8 cellular contexts compared by ENCODE assay signal in the genomic region with DNA sequence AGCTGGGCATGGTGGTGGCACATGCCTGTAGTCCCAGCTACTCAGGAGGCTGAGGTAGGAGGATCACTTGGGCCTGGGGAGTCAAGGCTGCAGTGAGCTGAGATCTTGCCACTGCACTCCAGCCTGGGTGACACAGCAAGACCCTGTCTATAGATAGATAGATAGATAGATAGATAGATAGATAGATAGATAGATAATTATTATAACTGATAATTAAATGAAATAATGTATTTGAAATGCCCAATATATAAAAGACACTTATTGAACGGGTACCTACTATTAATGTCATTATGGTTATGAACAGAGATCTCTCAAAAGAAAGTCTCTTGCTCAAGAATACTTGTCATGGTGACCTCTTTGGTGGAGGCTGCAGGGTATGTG.
DNase-seq lines count a peak whose midpoint lies in the region; ATAC-seq, FAIRE-seq and TF ChIP-seq lines count a peak whose summit lies in the region.
"Not testable (repeated sequence)": the region's sequence is repeated elsewhere in the genome, so short reads cannot be mapped to it uniquely, and the experiment has no call there.

No MANE protein-coding gene starts in this region.

- ATAC-seq in right lobe of liver; thoracic aorta (ENCODE audit: insufficient number of reproducible peaks, low FRiP score, low read depth): not testable (repeated sequence)

- H3K36me3 ChIP-seq in ascending aorta; endothelial cell of umbilical vein (ENCODE audit: control insufficient read depth in 2 of 2, extremely low read depth in 1 of 2, insufficient read depth in 2 of 2, low read length in 2 of 2); right lobe of liver; neutrophil; thoracic aorta: not testable (repeated sequence)

- H3K4me2 ChIP-seq in endothelial cell of umbilical vein (ENCODE audit: insufficient read depth, low read length) = peak overlapping the region; percentile 90

- H3K9me3 ChIP-seq in ascending aorta; endothelial cell of umbilical vein (replicated peaks; ENCODE audit: control insufficient read depth, insufficient read depth, low read length); right lobe of liver; neutrophil; thoracic aorta: not testable (repeated sequence)

- FAIRE-seq in endothelial cell of umbilical vein (lab: Jason Lieb, UNC) = not testable (repeated sequence)

- intact Hi-C loops in CD14-positive monocyte (cut with micrococcal nuclease) (loop anchor here (10.0 kb wide), 2 partner anchors 68 to 78 kb away; no protein-coding TSS in a partner anchor), ascending aorta (cut with DNase I) (loop anchor here (5.0 kb wide), 1 partner anchor 194 kb away; no protein-coding TSS in a partner anchor), endothelial cell of umbilical vein (cut with micrococcal nuclease) (loop anchor here (1.0 kb wide), 1 partner anchor 40 kb away; no protein-coding TSS in a partner anchor)
- intact Hi-C loops in right lobe of liver (cut with DNase I) = not testable (repeated sequence)

- H3K9me3 Mint-ChIP-seq in CD14-positive monocyte; IgD-negative memory B cell; activated CD4-positive, alpha-beta T cell treated with anti-CD3 and anti-CD28 coated beads, Interleukin-2, amount 10 ng/mL, durations not matched to agents 7 days and 5 days: not testable (repeated sequence)

- H2AFZ ChIP-seq in endothelial cell of umbilical vein (ENCODE audit: low read depth, low read length) = peak overlapping the region; percentile 99

- not testable (repeated sequence) for H3K36me3 Mint-ChIP-seq in CD14-positive monocyte; IgD-negative memory B cell; activated CD4-positive, alpha-beta T cell treated with anti-CD3 and anti-CD28 coated beads, Interleukin-2, amount 10 ng/mL, durations not matched to agents 7 days and 5 days (ENCODE audit: low read depth)

- H3K27ac ChIP-seq in ascending aorta; endothelial cell of umbilical vein (ENCODE audit: insufficient read depth, low read depth, low read length): not testable (repeated sequence)
- H3K27ac ChIP-seq in right lobe of liver (peak overlapping the region; percentile 68 to 95 (median 79)), neutrophil (peak overlapping the region; percentile 98), thoracic aorta (peak overlapping the region in 1 of 2 donors; percentile 50)

- dilution Hi-C loops in endothelial cell of umbilical vein (cut with MboI; ENCODE audit: extremely low pct_ligation_motif_present, low sequenced_read_pairs) = not testable (repeated sequence)

- not testable (repeated sequence) for H3K27me3 Mint-ChIP-seq in CD14-positive monocyte (ENCODE audit: low read depth in 3 of 3); IgD-negative memory B cell; activated CD4-positive, alpha-beta T cell treated with anti-CD3 and anti-CD28 coated beads, Interleukin-2, amount 10 ng/mL, durations not matched to agents 7 days and 5 days

- H3K4me3 ChIP-seq in ascending aorta (peak overlapping the region; percentile 53 to 75), neutrophil (ENCODE audit: low read depth in 1 of 2, low read length in 1 of 2) (peak overlapping the region; percentile 55 to 59), thoracic aorta (peak overlapping the region; percentile 75)
- H3K4me3 ChIP-seq in endothelial cell of umbilical vein (replicated peaks in 1 of 3; ENCODE audit: insufficient read depth in 1 of 3, low read depth in 1 of 3, low read length in 3 of 3); right lobe of liver: not testable (repeated sequence)

- POLR2A ChIA-PET in activated CD4-positive, alpha-beta T cell treated with anti-CD3 and anti-CD28 coated beads, Interleukin-2, amount 10 ng/mL, durations not matched to agents 7 days and 5 days (lab: Charles Lee); endothelial cell of umbilical vein (lab: Charles Lee): not testable (repeated sequence)

- peak overlapping the region in 4 of 7 donors; percentile 66 to 98 (median 95) for H3K27ac Mint-ChIP-seq in CD14-positive monocyte
- not testable (repeated sequence) for H3K27ac Mint-ChIP-seq in IgD-negative memory B cell
- H3K27ac Mint-ChIP-seq in activated CD4-positive, alpha-beta T cell treated with anti-CD3 and anti-CD28 coated beads, Interleukin-2, amount 10 ng/mL, durations not matched to agents 7 days and 5 days = peak overlapping the region; percentile 83

- H3K27me3 ChIP-seq in ascending aorta; endothelial cell of umbilical vein (ENCODE audit: control insufficient read depth in 2 of 2, insufficient read depth in 2 of 2, low read length in 2 of 2); right lobe of liver; neutrophil; thoracic aorta (replicated peaks; ENCODE audit: insufficient read depth): not testable (repeated sequence)

- H3K4me1 Mint-ChIP-seq in CD14-positive monocyte (peaks cover 69% of the 10 kb centered on the region), IgD-negative memory B cell (peaks cover 27 to 53% (median 49%) of the 10 kb centered on the region in 3 donors)
- H3K4me1 Mint-ChIP-seq in activated CD4-positive, alpha-beta T cell treated with anti-CD3 and anti-CD28 coated beads, Interleukin-2, amount 10 ng/mL, durations not matched to agents 7 days and 5 days = peaks cover 24% of the 10 kb centered on the region

- H3K9ac ChIP-seq in endothelial cell of umbilical vein (replicated peaks; ENCODE audit: extremely low read depth, insufficient read depth, low read length) = not testable (repeated sequence)

- TF ChIP-seq POLR2A in endothelial cell of umbilical vein (IDR thresholded peaks at IDR 0.05; ENCODE audit: low read depth, low read length); right lobe of liver (IDR thresholded peaks at IDR 0.05): not testable (repeated sequence)

- TF ChIP-seq CTCF in CD14-positive monocyte (IDR thresholded peaks at IDR 0.05); ascending aorta (IDR thresholded peaks at IDR 0.05); endothelial cell of umbilical vein (IDR thresholded peaks at IDR 0.05; ENCODE audit: extremely low read depth in 1 of 2, insufficient read depth in 1 of 2, low read depth in 1 of 2, low read length in 2 of 2); right lobe of liver (IDR thresholded peaks at IDR 0.05); neutrophil (IDR thresholded peaks at IDR 0.05); thoracic aorta (IDR thresholded peaks at IDR 0.05): not testable (repeated sequence)

- H3K4me1 ChIP-seq in ascending aorta; thoracic aorta (ENCODE audit: control insufficient read depth in 1 of 2, low read depth in 2 of 2): not testable (repeated sequence)
- H3K4me1 ChIP-seq in endothelial cell of umbilical vein (ENCODE audit: control insufficient read depth, extremely low read depth, insufficient read depth, low read length) (peaks cover 13% of the 10 kb centered on the region), right lobe of liver (peaks cover 0 to 55% (median 21%) of the 10 kb centered on the region in 4 donors), neutrophil (ENCODE audit: control insufficient read depth in 1 of 2, insufficient read depth in 1 of 2, low read depth in 1 of 2, low read length in 1 of 2) (peaks cover 91 to 92% of the 10 kb centered on the region in 2 experiments)

- DNase-seq in CD14-positive monocyte (ENCODE audit: low spot score); activated CD4-positive, alpha-beta T cell treated with anti-CD3 and anti-CD28 coated beads, Interleukin-2, amount 10 ng/mL, durations not matched to agents 7 days and 5 days; ascending aorta (ENCODE audit: low spot score in 2 of 2); endothelial cell of umbilical vein (ENCODE audit: low read depth, low spot score); right lobe of liver; thoracic aorta (ENCODE audit: low spot score): not testable (repeated sequence)

- CTCF ChIA-PET in activated CD4-positive, alpha-beta T cell treated with anti-CD3 and anti-CD28 coated beads, Interleukin-2, amount 10 ng/mL, durations not matched to agents 7 days and 5 days (lab: Charles Lee) = interaction anchor here (0.9 to 1.8 kb wide), 6 partner anchors 9 to 79 kb away, joined by 3 to 6 read pairs (median 4); no protein-coding TSS in a partner anchor
- CTCF ChIA-PET in endothelial cell of umbilical vein (lab: Charles Lee) = interaction anchor here (0.7 to 1.7 kb wide), 5 partner anchors 11 to 195 kb away, joined by 3 to 6 read pairs (median 4); no protein-coding TSS in a partner anchor

- H3K4me3 Mint-ChIP-seq in CD14-positive monocyte (peak overlapping the region in 1 of 2 donors; percentile 82), IgD-negative memory B cell (peak overlapping the region; percentile 73 to 92 (median 85))
- peak overlapping the region; percentile 76 for H3K4me3 Mint-ChIP-seq in activated CD4-positive, alpha-beta T cell treated with anti-CD3 and anti-CD28 coated beads, Interleukin-2, amount 10 ng/mL, durations not matched to agents 7 days and 5 days

- BruUV-seq in endothelial cell of umbilical vein (replicated peaks; lab: Mats Ljungman, UMichigan) = not testable (repeated sequence)

- WGBS in right lobe of liver (ENCODE audit: insufficient coverage, low coverage, low lambda C conversion rate, missing lambda C conversion rate) = 67% methylated on average over 1 of the region's 1 CpG

- not testable (repeated sequence) for H4K20me1 ChIP-seq in endothelial cell of umbilical vein (replicated peaks; ENCODE audit: control insufficient read depth, extremely low read depth, insufficient read depth, low read length)

- H3K79me2 ChIP-seq in endothelial cell of umbilical vein (ENCODE audit: control insufficient read depth, insufficient read depth, low read length) = not testable (repeated sequence)

- not testable (repeated sequence) for H3K9me1 ChIP-seq in endothelial cell of umbilical vein (replicated peaks; ENCODE audit: control insufficient read depth, extremely low read depth, insufficient read depth, low read length)
